15 cellular contexts compared by ENCODE assay signal in the genomic region with DNA sequence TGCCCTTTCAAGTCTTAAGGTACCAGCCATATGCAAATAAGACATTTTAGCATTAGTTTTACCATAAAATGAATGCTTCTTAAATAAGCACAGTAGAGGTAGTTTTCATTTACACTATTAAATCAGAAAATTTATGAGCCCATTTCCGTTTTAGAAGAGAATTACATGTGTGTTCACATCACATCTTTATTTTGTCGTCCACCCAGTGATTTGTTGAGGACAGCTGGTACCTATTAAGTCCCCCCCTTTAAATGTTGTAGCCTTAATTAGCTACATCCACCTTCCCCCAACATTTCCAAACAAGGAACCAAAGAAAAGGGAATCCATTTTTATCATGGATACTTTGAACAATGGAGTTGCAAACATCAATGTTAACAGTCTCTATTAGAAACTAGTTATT.
"Had no signal": no experiment of that assay in that cellular context is flagged by ENCODE, and none has a peak within 500 bp of the region (broad histone marks: within the 10 kb centered on the region; RNA-seq: fewer than 3 reads in every experiment).

No MANE protein-coding gene starts in this region.

- DNase-seq: activated CD4-positive, alpha-beta memory T cell treated with anti-CD3 and anti-CD28 coated beads, Interleukin-2, amount 10 ng/mL, durations not matched to agents 7 days and 5 days; activated naive CD4-positive, alpha-beta T cell; caudate nucleus; effector memory CD4-positive, alpha-beta T cell; gastrocnemius medialis; kidney glomerular epithelial cell; naive B cell; nucleus accumbens; right lobe of liver; stimulated activated CD4-positive, alpha-beta T cell treated with anti-CD3 and anti-CD28 coated beads, Interleukin-1b, Interleukin-23, amount 100 ng/mL, for 48 hours; T-helper 2 cell had no signal

- ATAC-seq: gastrocnemius medialis; right lobe of liver; stimulated activated memory B cell treated with anti-CD40 and anti-IgM and Interleukin-4, amounts not matched to agents 10 μg/mL and 1 μg/mL and 100 μg/mL, for 72 hours had no signal

- H3K27ac ChIP-seq: coronary artery, epithelial cell of prostate, gastrocnemius medialis, right lobe of liver had no signal

- H3K27ac Mint-ChIP-seq: activated CD4-positive, alpha-beta memory T cell treated with anti-CD3 and anti-CD28 coated beads, Interleukin-2, amount 10 ng/mL, durations not matched to agents 7 days and 5 days; stimulated activated memory B cell treated with anti-CD40 and anti-IgM and Interleukin-4, amounts not matched to agents 10 μg/mL and 1 μg/mL and 100 μg/mL, for 72 hours had no signal

- H3K36me3 ChIP-seq: gastrocnemius medialis, right lobe of liver, tibial nerve had no signal

- H3K4me3 ChIP-seq: coronary artery, gastrocnemius medialis, right lobe of liver, tibial nerve had no signal

- H3K36me3 Mint-ChIP-seq: naive B cell; stimulated activated memory B cell treated with anti-CD40 and anti-IgM and Interleukin-4, amounts not matched to agents 10 μg/mL and 1 μg/mL and 100 μg/mL, for 72 hours had no signal

- H3K9me3 Mint-ChIP-seq: activated CD4-positive, alpha-beta memory T cell treated with anti-CD3 and anti-CD28 coated beads, Interleukin-2, amount 10 ng/mL, durations not matched to agents 7 days and 5 days; naive B cell; stimulated activated memory B cell treated with anti-CD40 and anti-IgM and Interleukin-4, amounts not matched to agents 10 μg/mL and 1 μg/mL and 100 μg/mL, for 72 hours had no signal

- H3K27me3 ChIP-seq: gastrocnemius medialis, right lobe of liver, tibial nerve had no signal

- H3K9me3 ChIP-seq: gastrocnemius medialis, right lobe of liver, tibial nerve had no signal

- H3K4me3 Mint-ChIP-seq: activated CD4-positive, alpha-beta memory T cell treated with anti-CD3 and anti-CD28 coated beads, Interleukin-2, amount 10 ng/mL, durations not matched to agents 7 days and 5 days; naive B cell; stimulated activated memory B cell treated with anti-CD40 and anti-IgM and Interleukin-4, amounts not matched to agents 10 μg/mL and 1 μg/mL and 100 μg/mL, for 72 hours had no signal
